10 cellular contexts compared by ENCODE assay signal in genomic region chr22:44701187-44701586, GRCh38. TPM values are rescaled to one million over a fixed set of nuclear protein-coding genes. Genes with fewer than 3 reads are reported as not detected.
DNase-seq lines count a peak whose midpoint lies in the region; ATAC-seq and TF ChIP-seq lines count a peak whose summit lies in the region.
"Had no signal": no experiment of that assay in that cellular context is flagged by ENCODE, and none has a peak within 500 bp of the region (broad histone marks: within the 10 kb centered on the region; RNA-seq: fewer than 3 reads in every experiment).

No MANE protein-coding gene starts in this region.

- in situ Hi-C loops in brain microvascular endothelial cell (cut with HindIII; ENCODE audit: low pct_ligation_motif_present, low sequenced_read_pairs): no loop called here

- peak overlapping the region; percentile 82 for H3K27ac Mint-ChIP-seq in stimulated activated effector memory CD8-positive, alpha-beta T cell treated with anti-CD3 and anti-CD28 coated beads, Interleukin-12 subunit alpha, Interleukin-12 subunit beta, amount 100 ng/mL, for 72 hours

- DNase-seq in GF-D8 (lab: John Stamatoyannopoulos, UW) (peak; percentile 42), Peyer's patch (no peak), right lobe of liver (no peak), omental fat pad (ENCODE audit: low spot score) (no peak), brain microvascular endothelial cell (no peak), NCI-H146 treated with DMSO at 0.1 percent for 48 hours (lab: John Stamatoyannopoulos, UW; ENCODE audit: unreplicated experiment) (no peak)
- DNase-seq in stimulated activated effector memory CD8-positive, alpha-beta T cell treated with anti-CD3 and anti-CD28 coated beads, Interleukin-12 subunit alpha, Interleukin-12 subunit beta, amount 100 ng/mL, for 72 hours (ENCODE audit: low spot score in 2 of 2): no peak
- DNase-seq: cerebellar nuclear complex had no signal

- WGBS in right lobe of liver (ENCODE audit: insufficient coverage, low coverage, low lambda C conversion rate, missing lambda C conversion rate): 100% methylated on average over 1 of the region's 4 CpGs

- no peaks in the 10 kb centered on the region for H3K9me3 Mint-ChIP-seq in stimulated activated effector memory CD8-positive, alpha-beta T cell treated with anti-CD3 and anti-CD28 coated beads, Interleukin-12 subunit alpha, Interleukin-12 subunit beta, amount 100 ng/mL, for 72 hours

- H3K27me3 ChIP-seq in Peyer's patch: no peaks in the 10 kb centered on the region
- no peaks in the 10 kb centered on the region for H3K27me3 ChIP-seq in right lobe of liver
- H3K27me3 ChIP-seq in brain microvascular endothelial cell (replicated peaks): no peaks in the 10 kb centered on the region

- H3K9me3 ChIP-seq in Peyer's patch (no peaks in the 10 kb centered on the region), right lobe of liver (no peaks in the 10 kb centered on the region)
- H3K9me3 ChIP-seq: mucosa of descending colon had no signal

- no peaks in the 10 kb centered on the region for H3K36me3 ChIP-seq in Peyer's patch
- no peaks in the 10 kb centered on the region for H3K36me3 ChIP-seq in right lobe of liver
- no peaks in the 10 kb centered on the region for H3K36me3 ChIP-seq in brain microvascular endothelial cell (replicated peaks)
- H3K36me3 ChIP-seq: WERI-Rb-1 had no signal

- H3K27ac ChIP-seq in Peyer's patch (peak overlapping the region in 3 of 4 donors; percentile 53 to 83 (median 68)), right lobe of liver (peak overlapping the region; percentile 43 to 47 (median 43)), brain microvascular endothelial cell (no peak overlapping the region)
- H3K27ac ChIP-seq: WERI-Rb-1 had no signal

- peak overlapping the region; percentile 76 for H3K4me3 Mint-ChIP-seq in stimulated activated effector memory CD8-positive, alpha-beta T cell treated with anti-CD3 and anti-CD28 coated beads, Interleukin-12 subunit alpha, Interleukin-12 subunit beta, amount 100 ng/mL, for 72 hours

- peaks cover 50% of the 10 kb centered on the region for H3K4me1 Mint-ChIP-seq in stimulated activated effector memory CD8-positive, alpha-beta T cell treated with anti-CD3 and anti-CD28 coated beads, Interleukin-12 subunit alpha, Interleukin-12 subunit beta, amount 100 ng/mL, for 72 hours

- H3K4me3 ChIP-seq in Peyer's patch: peak overlapping the region in 1 of 4 donors; percentile 29
- no peak overlapping the region for H3K4me3 ChIP-seq in right lobe of liver
- no peak overlapping the region for H3K4me3 ChIP-seq in brain microvascular endothelial cell (ENCODE audit: low read depth, low read length)
- H3K4me3 ChIP-seq: mucosa of descending colon had no signal

- no peak for TF ChIP-seq POLR2A in Peyer's patch (IDR thresholded peaks at IDR 0.05)
- no peak for TF ChIP-seq POLR2A in right lobe of liver (IDR thresholded peaks at IDR 0.05)

- intact Hi-C loops in right lobe of liver (cut with DNase I): no loop called here

- no peak for TF ChIP-seq CTCF in Peyer's patch (IDR thresholded peaks at IDR 0.05)
- no peak for TF ChIP-seq CTCF in right lobe of liver (IDR thresholded peaks at IDR 0.05)
- TF ChIP-seq CTCF in omental fat pad (IDR thresholded peaks at IDR 0.05): no peak
- TF ChIP-seq CTCF in brain microvascular endothelial cell (IDR thresholded peaks at IDR 0.05; ENCODE audit: low read depth, low read length, missing control alignments): no peak

- H3K36me3 Mint-ChIP-seq in stimulated activated effector memory CD8-positive, alpha-beta T cell treated with anti-CD3 and anti-CD28 coated beads, Interleukin-12 subunit alpha, Interleukin-12 subunit beta, amount 100 ng/mL, for 72 hours: peaks cover 8% of the 10 kb centered on the region

- ATAC-seq in right lobe of liver: no peak
- no peak for ATAC-seq in stimulated activated effector memory CD8-positive, alpha-beta T cell treated with anti-CD3 and anti-CD28 coated beads, Interleukin-12 subunit alpha, Interleukin-12 subunit beta, amount 100 ng/mL, for 72 hours
- no peak for ATAC-seq in omental fat pad (ENCODE audit: low FRiP score)

- H3K4me1 ChIP-seq in Peyer's patch (peaks cover 0 to 32% (median 8%) of the 10 kb centered on the region in 4 donors), right lobe of liver (peaks cover 0 to 15% (median 4%) of the 10 kb centered on the region in 4 donors)

RNA-seq across cellular contexts. Expression of gene PRR5, which starts 0.8 kb away (rescaled TPM):
- 10 to 100 TPM; 20.6 to 84.3 (median 51.0) TPM for total RNA-seq in Peyer's patch
- total RNA-seq in right lobe of liver: 10 to 100 TPM; 14.1 to 25.3 (median 20.2) TPM
- 10 to 100 TPM; 22.2 to 51.5 (median 31.6) TPM for total RNA-seq in omental fat pad

RNA-seq across cellular contexts. Expression of gene ARHGAP8, which starts 51.2 kb away (rescaled TPM):
- total RNA-seq in Peyer's patch: 10 to 100 TPM; 14.9 to 38.8 (median 18.3) TPM
- total RNA-seq in right lobe of liver: 1 to 10 TPM in 1 of 6 experiments, under 1 TPM in 4, not detected in 1; 0.49 to 1.0 (median 0.61) TPM
- 1 to 10 TPM in 2 of 4 donors, under 1 TPM in 1, not detected in 1; 0.46 to 2.2 (median 1.9) TPM for total RNA-seq in omental fat pad

Comparison
In these comparisons a context has a peak if more than half of its experiments do, and no peak if none do; other contexts are left out.
1. RNA of gene ARHGAP8, which starts 51.2 kb away (total RNA-seq): 14.9 to 38.8 TPM in Peyer's patch; 0.46 to 2.2 TPM in omental fat pad and 0.49 to 1.0 TPM in right lobe of liver; every median in the first group is over 4 times any median in the second.